Comparison of ENCODE assay signal across 1 cellular context in the genomic region with DNA sequence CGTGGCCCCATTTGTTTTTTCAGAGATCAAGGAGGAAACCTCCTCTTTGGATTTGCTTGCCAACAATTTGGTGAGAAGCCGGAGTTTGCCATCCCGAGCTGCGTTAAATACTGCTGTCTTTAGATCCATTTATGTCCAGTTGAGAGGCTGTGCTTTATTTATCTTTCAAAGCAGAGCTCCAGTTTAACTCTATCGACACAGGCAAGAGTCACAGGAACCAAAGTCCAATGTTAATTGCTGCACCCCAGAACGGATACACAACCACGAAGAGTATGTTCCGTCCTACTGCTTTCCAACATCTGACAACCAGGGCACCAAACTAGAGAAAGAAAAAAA.
TF ChIP-seq lines count a peak whose summit lies in the region.

No MANE protein-coding gene starts in this region.

TF ChIP-seq in endothelial cell of umbilical vein, 7 proteins besides CTCF, POLR2A, EP300 and RAD21 (continued from another document):
- TF ChIP-seq MYC (IDR thresholded peaks at IDR 0.05; ENCODE audit: low read depth, low read length) (no peak), EZH2 (IDR thresholded peaks at IDR 0.05; ENCODE audit: borderline replicate concordance, low read depth, low read length, severe bottlenecking) (no peak), JUN (IDR thresholded peaks at IDR 0.05; ENCODE audit: borderline replicate concordance, insufficient read depth, insufficient read length, low read depth) (no peak)
- TF ChIP-seq, protein P1, sequence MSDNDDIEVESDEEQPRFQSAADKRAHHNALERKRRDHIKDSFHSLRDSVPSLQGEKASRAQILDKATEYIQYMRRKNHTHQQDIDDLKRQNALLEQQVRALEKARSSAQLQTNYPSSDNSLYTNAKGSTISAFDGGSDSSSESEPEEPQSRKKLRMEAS (IDR thresholded peaks at IDR 0.05; ENCODE audit: insufficient read depth, insufficient read length), result no peak
